9 cellular contexts compared by ENCODE assay signal in the genomic region with DNA sequence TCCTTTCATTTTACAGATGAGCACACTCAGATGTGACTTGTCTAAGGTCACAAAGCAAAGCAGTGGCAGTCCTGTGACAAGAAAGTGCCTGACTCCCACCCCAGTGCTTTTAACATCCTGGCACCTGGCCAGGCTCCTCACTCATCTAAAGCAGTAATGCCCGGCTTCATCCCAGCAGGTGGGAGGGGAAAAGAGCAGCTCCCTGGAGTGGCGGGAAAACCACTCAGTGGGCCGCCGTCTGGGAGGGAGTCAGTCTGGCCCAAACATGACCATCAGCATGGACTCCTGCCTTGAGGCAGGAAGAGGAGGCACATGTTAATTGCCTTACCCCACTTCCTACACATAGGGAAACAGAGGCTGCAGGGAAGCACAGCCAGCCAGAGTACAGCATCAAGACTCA. TPM values are rescaled to one million over a fixed set of nuclear protein-coding genes. Genes with fewer than 3 reads are reported as not detected.
A peak's percentile ranks its signal among the peaks of the same experiment; 100 is the strongest.
DNase-seq lines count a peak whose midpoint lies in the region; ATAC-seq and TF ChIP-seq lines count a peak whose summit lies in the region.
"Had no signal": no experiment of that assay in that cellular context is flagged by ENCODE, and none has a peak within 500 bp of the region (broad histone marks: within the 10 kb centered on the region; RNA-seq: fewer than 3 reads in every experiment).

No MANE protein-coding gene starts in this region.

- ATAC-seq in HG03108 (IDR thresholded peaks at IDR 0.05; ENCODE audit: unreplicated experiment) = no peak
- ATAC-seq: naive thymus-derived CD8-positive, alpha-beta T cell had no signal

- DNase-seq in AG04450 (ENCODE audit: low read depth, low spot score) (no peak), HFF-Myc (ENCODE audit: extremely low read depth, low read depth) (no peak), NCI-H774 (lab: John Stamatoyannopoulos, UW) (peak; percentile 63), fibroblast of villous mesenchyme (ENCODE audit: low read depth) (no peak), activated T-cell treated with anti-CD3 and anti-CD28 coated beads for 4 hours (no peak), GM03348 (ENCODE audit: low spot score) (no peak), activated gamma-delta T cell treated with Interleukin-2 at 50 U/mL for 16 hours (no peak)
- DNase-seq: naive thymus-derived CD8-positive, alpha-beta T cell had no signal

- no peak for TF ChIP-seq CTCF in AG04450 (IDR thresholded peaks at IDR 0.05; ENCODE audit: low read depth, low read length)
- no peak for TF ChIP-seq CTCF in HFF-Myc (IDR thresholded peaks at IDR 0.05; ENCODE audit: low read depth, low read length, missing control alignments)
- TF ChIP-seq CTCF in fibroblast of villous mesenchyme (IDR thresholded peaks at IDR 0.05; ENCODE audit: insufficient read depth, low read depth, low read length) = no peak

- POLR2A ChIA-PET in AG04450 (lab: Yijun Ruan, JAX) = interaction anchor here (0.6 kb wide), 1 partner anchor 10 kb away, joined by 4 read pairs; no protein-coding TSS in a partner anchor

- H3K4me3 ChIP-seq in AG04450 (ENCODE audit: low read depth, low read length) (peak overlapping the region; percentile 85), HFF-Myc (replicated peaks; ENCODE audit: low read depth, low read length) (peak overlapping the region; percentile 88; the same call in 1 of the 2 replicates), fibroblast of villous mesenchyme (ENCODE audit: low read depth, low read length) (peak overlapping the region; percentile 81)

- no peaks in the 10 kb centered on the region for H3K27me3 ChIP-seq in AG04450 (ENCODE audit: control insufficient read depth, insufficient read depth, low read length)

- H3K27ac ChIP-seq in AG04450 (ENCODE audit: low read depth, low read length) = no peak overlapping the region

- H3K9me3 ChIP-seq in AG04450 (ENCODE audit: control insufficient read depth, insufficient read depth, low read length) = peaks cover 3% of the 10 kb centered on the region; the same call in 1 of the 2 replicates

- CTCF ChIA-PET in AG04450 (lab: Charles Lee) = interaction anchor here (0.5 to 4.6 kb wide), 2 partner anchors 10 to 87 kb away, joined by 9 to 23 read pairs; no protein-coding TSS in a partner anchor

RNA-seq across cellular contexts. Expression of a gene that starts 2.6 kb away (rescaled TPM):
- polyA plus RNA-seq in AG04450 (2011; rRNA removed) = 13.5 and 18.0 TPM in 2 replicates
- polyA minus RNA-seq in AG04450 (2011; rRNA and poly(A)+ RNA removed) = 19.4 and 29.5 TPM in 2 replicates
- 4.2 and 7.8 TPM in 2 replicates for total RNA-seq in fibroblast of villous mesenchyme
- total RNA-seq: naive thymus-derived CD8-positive, alpha-beta T cell had no signal

RNA-seq across cellular contexts. Expression of a gene that starts 7.0 kb away (rescaled TPM):
- 234 and 276 TPM in 2 replicates for polyA plus RNA-seq in AG04450 (2011; rRNA removed)
- 220 and 283 TPM in 2 replicates for polyA minus RNA-seq in AG04450 (2011; rRNA and poly(A)+ RNA removed)
- 328 and 392 TPM in 2 replicates for total RNA-seq in fibroblast of villous mesenchyme

RNA-seq across cellular contexts. Expression of a gene that starts 15.4 kb away (rescaled TPM):
- 6.5 and 9.8 TPM in 2 replicates for polyA plus RNA-seq in AG04450 (2011; rRNA removed)
- 2.7 and 2.8 TPM in 2 replicates for polyA minus RNA-seq in AG04450 (2011; rRNA and poly(A)+ RNA removed)
- total RNA-seq in fibroblast of villous mesenchyme = 2.6 and 3.9 TPM in 2 replicates

RNA-seq across cellular contexts. Expression of a gene that starts 40.5 kb away (rescaled TPM):
- polyA plus RNA-seq in AG04450 (2011; rRNA removed) = 16.4 and 17.3 TPM in 2 replicates
- 26.2 and 35.4 TPM in 2 replicates for polyA minus RNA-seq in AG04450 (2011; rRNA and poly(A)+ RNA removed)
- 24.2 and 25.5 TPM in 2 replicates for total RNA-seq in fibroblast of villous mesenchyme

RNA-seq across cellular contexts. Expression of a gene that starts 53.8 kb away (rescaled TPM):
- 36.8 and 38.6 TPM in 2 replicates for polyA plus RNA-seq in AG04450 (2011; rRNA removed)
- polyA minus RNA-seq in AG04450 (2011; rRNA and poly(A)+ RNA removed) = 59.5 and 82.8 TPM in 2 replicates
- total RNA-seq in fibroblast of villous mesenchyme = 45.7 and 68.7 TPM in 2 replicates
